In genomic region chr2:240991378-240992263, GRCh38 we compare ENCODE assay signal across 8 cellular contexts. TPM values are rescaled to one million over a fixed set of nuclear protein-coding genes. Genes with fewer than 3 reads are reported as not detected.
DNase-seq lines count a peak whose midpoint lies in the region; ATAC-seq, FAIRE-seq and TF ChIP-seq lines count a peak whose summit lies in the region.

No MANE protein-coding gene starts in this region.

- H3K4me3 ChIP-seq in A549: no peak overlapping the region
- no peak overlapping the region for H3K4me3 ChIP-seq in HFF-Myc (replicated peaks; ENCODE audit: low read depth, low read length)

- no peak for TF ChIP-seq EP300 in A549 (IDR thresholded peaks at IDR 0.05)

- H3K27ac ChIP-seq in A549: peak overlapping the region; percentile 61 to 75; a peak in 5 of 6 replicates
- peak overlapping the region; percentile 87 for H3K27ac ChIP-seq in VCaP

- H3K9me3 ChIP-seq in A549: no peaks in the 10 kb centered on the region

- peaks cover 24% of the 10 kb centered on the region for H3K4me1 ChIP-seq in A549

- TF ChIP-seq CTCF in A549 (IDR thresholded peaks at IDR 0.05): no peak
- no peak for TF ChIP-seq CTCF in HFF-Myc (IDR thresholded peaks at IDR 0.05; ENCODE audit: low read depth, low read length, missing control alignments)
- no peak for TF ChIP-seq CTCF in VCaP (conservative IDR thresholded peaks at IDR 0.05)
- TF ChIP-seq CTCF in GM20000 (IDR thresholded peaks at IDR 0.05; ENCODE audit: extremely low read depth, missing control alignments): no peak

- peak overlapping the region; percentile 57 for H3K4me2 ChIP-seq in A549

- no peak for FAIRE-seq in A549 (lab: Jason Lieb, UNC)

- intact Hi-C loops in Right ventricle myocardium superior (cut with DNase I): no loop called here
- intact Hi-C loops in sciatic nerve (cut with DNase I): loop anchor here (10.0 kb wide), 1 partner anchor 77 kb away; no protein-coding TSS in a partner anchor

- CTCF ChIA-PET in A549 (lab: Yijun Ruan, JAX): interaction anchor here (1.6 to 4.2 kb wide), 3 partner anchors 8 to 78 kb away, joined by 4 to 39 read pairs (median 7); no protein-coding TSS in a partner anchor

- no peak for TF ChIP-seq RAD21 in A549 (conservative IDR thresholded peaks at IDR 0.05 in 1 of 2, IDR thresholded peaks at IDR 0.05 in 1 of 2)

- no peak for TF ChIP-seq POLR2A in A549 (IDR thresholded peaks at IDR 0.05; ENCODE audit: low read length)

- peak; percentile 28 to 51 for ATAC-seq in A549
- peak; percentile 79 for ATAC-seq in Right ventricle myocardium superior (ENCODE audit: poor library complexity)
- ATAC-seq in sciatic nerve: peak; percentile 76
- no peak for ATAC-seq in GM21367 (IDR thresholded peaks at IDR 0.05; ENCODE audit: unreplicated experiment)

- DNase-seq in A549 (ENCODE audit: low read depth in 1 of 2, low spot score in 1 of 2): peak; percentile 49 to 70
- peak; percentile 92 for DNase-seq in HFF-Myc (ENCODE audit: extremely low read depth, low read depth)
- peak; percentile 90 for DNase-seq in Right ventricle myocardium superior
- peak; percentile 86 for DNase-seq in sciatic nerve (ENCODE audit: low spot score)
- DNase-seq in GM20000 (ENCODE audit: low spot score): no peak
- no peak for DNase-seq in midbrain (lab: John Stamatoyannopoulos, UW)

- 45% methylated on average over 26 of the region's 33 CpGs for WGBS in A549 (ENCODE audit: missing lambda C conversion rate)

- POLR2A ChIA-PET in A549 (lab: Yijun Ruan, JAX): no interaction called here

TF ChIP-seq in A549, 52 proteins besides CTCF, POLR2A, EP300 and RAD21:
- peak; percentile 28; the same call in 1 of the 2 replicates for TF ChIP-seq FOSL2 (IDR thresholded peaks at IDR 0.05)
- peak; percentile 77 for TF ChIP-seq FOSL2 (CRISPR knock-in tag; IDR thresholded peaks at IDR 0.05)
- no peak for TF ChIP-seq E2F6 (IDR thresholded peaks at IDR 0.05; ENCODE audit: borderline replicate concordance, low read depth)
- TF ChIP-seq SREBF2 (IDR thresholded peaks at IDR 0.05): no peak
- no peak for TF ChIP-seq EHF (CRISPR knock-in tag; IDR thresholded peaks at IDR 0.05)
- no peak for TF ChIP-seq MYC (IDR thresholded peaks at IDR 0.05; ENCODE audit: borderline replicate concordance, low read length)
- no peak for TF ChIP-seq RCOR1 (IDR thresholded peaks at IDR 0.05; ENCODE audit: low read depth, low read length)
TF ChIP-seq in A549: peak in this region for 1.

RNA-seq across cellular contexts. Expression of gene SNED1, which starts 6.8 kb away (rescaled TPM):
- polyA plus RNA-seq in A549 (2011; rRNA removed) (0.21 and 0.34 TPM in 2 replicates), A549 (2017; fragmentation: RNase III; extraction: RNeasy Plus Mini Kit Qiagen cat#74134 plus additional on column Dnase treatment) (0.13 to 0.21 TPM (median 0.15 TPM) in 3 replicates)
- polyA plus RNA-seq in A549 (2012; cell fraction: cytosol; rRNA removed): 0.50 and 0.53 TPM in 2 replicates
- 1.1 and 1.4 TPM in 2 replicates for polyA plus RNA-seq in A549 (2012; cell fraction: nucleus; rRNA removed)
- polyA minus RNA-seq in A549 (2011; rRNA and poly(A)+ RNA removed): 0.79 and 0.92 TPM in 2 replicates
- total RNA-seq in Right ventricle myocardium superior (8.0 TPM), sciatic nerve (148 TPM)

Comparison
In these comparisons a context has a peak if more than half of its experiments do, and no peak if none do; other contexts are left out.
1. DNase-seq: peak in A549 (2 of 2), HFF-Myc (single experiment), Right ventricle myocardium superior (single experiment) and sciatic nerve (single experiment); none in GM20000 (single experiment) and midbrain (single experiment).
2. RNA of gene SNED1, which starts 6.8 kb away (total RNA-seq): 148 TPM in sciatic nerve (single experiment); 8.0 TPM in Right ventricle myocardium superior (single experiment); every median in the first group is over 10 times any median in the second.